Comparison of ENCODE assay signal across 8 cellular contexts in genomic region chr15:78808550-78808949, GRCh38. TPM values are rescaled to one million over a fixed set of nuclear protein-coding genes. Genes with fewer than 3 reads are reported as not detected.
DNase-seq lines count a peak whose midpoint lies in the region; ATAC-seq, FAIRE-seq and TF ChIP-seq lines count a peak whose summit lies in the region.

No MANE protein-coding gene starts in this region.

- no peaks in the 10 kb centered on the region for H3K9me3 Mint-ChIP-seq in endothelial cell (ENCODE audit: unreplicated experiment)
- no peaks in the 10 kb centered on the region for H3K9me3 Mint-ChIP-seq in osteocyte (ENCODE audit: unreplicated experiment)

- no peak for FAIRE-seq in A549 (lab: Jason Lieb, UNC)

- H3K4me3 Mint-ChIP-seq in endothelial cell (ENCODE audit: unreplicated experiment) (peak overlapping the region; percentile 59), osteocyte (ENCODE audit: unreplicated experiment) (peak overlapping the region; percentile 92)

- 0 out of 3 replicates have a peak, but pooled peaks cover 3% of the 10 kb centered on the region for H3K9me3 ChIP-seq in A549

- WGBS in A549 (ENCODE audit: missing lambda C conversion rate), result 43% methylated on average over 2 of the region's 2 CpGs

- peaks cover 7% of the 10 kb centered on the region for H3K36me3 Mint-ChIP-seq in endothelial cell (ENCODE audit: low read depth, unreplicated experiment)
- no peaks in the 10 kb centered on the region for H3K36me3 Mint-ChIP-seq in osteocyte (ENCODE audit: unreplicated experiment)

- POLR2A ChIA-PET in A549 (lab: Yijun Ruan, JAX), result interaction anchor here (1.0 kb wide), 1 partner anchor 243 kb away, joined by 3 read pairs; the partner anchor contains the start of gene CHRNA5

- CTCF ChIA-PET in A549 (lab: Yijun Ruan, JAX), result interaction anchor here (0.7 to 8.8 kb wide), 9 partner anchors 10 to 568 kb away, joined by 3 to 85 read pairs (median 4); no protein-coding TSS in a partner anchor

- TF ChIP-seq POLR2A in A549 (IDR thresholded peaks at IDR 0.05; ENCODE audit: low read length), result no peak

- H3K4me2 ChIP-seq in A549, result no peak overlapping the region

- H3K4me3 ChIP-seq in A549, result no peak overlapping the region

- peak; percentile 71 to 78 for DNase-seq in A549 (ENCODE audit: low read depth in 1 of 2, low spot score in 1 of 2)
- DNase-seq in GM10266 (ENCODE audit: extremely low spot score), result peak; percentile 69
- DNase-seq in OCI-M1 (lab: John Stamatoyannopoulos, UW), result peak; percentile 50
- no peak for DNase-seq in endothelial cell (ENCODE audit: low spot score)
- no peak for DNase-seq in osteocyte (ENCODE audit: extremely low spot score, unreplicated experiment)
- DNase-seq in SHP77 treated with DMSO at 0.1 percent for 48 hours (lab: John Stamatoyannopoulos, UW), result no peak
- no peak for DNase-seq in T-helper 9 cell
- no peak for DNase-seq in NCI-H2171 treated with DMSO at 0.1 percent for 48 hours (lab: John Stamatoyannopoulos, UW)

- no peak for TF ChIP-seq EP300 in A549 (IDR thresholded peaks at IDR 0.05)

- TF ChIP-seq RAD21 in A549 (conservative IDR thresholded peaks at IDR 0.05 in 1 of 2, IDR thresholded peaks at IDR 0.05 in 1 of 2), result peak; percentile 37 to 53; a peak in 3 of 5 replicates

- H3K27ac ChIP-seq in A549, result no peak overlapping the region

- peaks cover 4% of the 10 kb centered on the region; the same call in 2 of the 3 replicates for H3K4me1 ChIP-seq in A549

- H3K27me3 Mint-ChIP-seq in endothelial cell (ENCODE audit: unreplicated experiment), result peaks cover 16% of the 10 kb centered on the region
- no peaks in the 10 kb centered on the region for H3K27me3 Mint-ChIP-seq in osteocyte (ENCODE audit: unreplicated experiment)

- peak; percentile 47 for TF ChIP-seq CTCF in A549 (IDR thresholded peaks at IDR 0.05)
- peak; percentile 42 for TF ChIP-seq CTCF in GM10266 (IDR thresholded peaks at IDR 0.05; ENCODE audit: control insufficient read depth, insufficient read depth, low read depth, missing control alignments)
- peak; percentile 62 for TF ChIP-seq CTCF in endothelial cell (IDR thresholded peaks at IDR 0.05; ENCODE audit: unreplicated experiment)
- peak; percentile 51 for TF ChIP-seq CTCF in osteocyte (IDR thresholded peaks at IDR 0.05)

- peak in 1 of 2 experiments; percentile 56; a peak in 3 of 6 replicates for ATAC-seq in A549

- no peak overlapping the region for H3K27ac Mint-ChIP-seq in endothelial cell (ENCODE audit: unreplicated experiment)
- no peak overlapping the region for H3K27ac Mint-ChIP-seq in osteocyte (ENCODE audit: unreplicated experiment)

- H3K4me1 Mint-ChIP-seq in endothelial cell (ENCODE audit: unreplicated experiment) (peaks cover 22% of the 10 kb centered on the region), osteocyte (ENCODE audit: unreplicated experiment) (peaks cover 55% of the 10 kb centered on the region)

TF ChIP-seq in A549, 52 proteins besides CTCF, POLR2A, EP300 and RAD21:
- TF ChIP-seq MAFK (IDR thresholded peaks at IDR 0.05; ENCODE audit: partially characterized antibody) (peak; percentile 23), ESRRA (IDR thresholded peaks at IDR 0.05; ENCODE audit: borderline replicate concordance, low read length) (no peak), HDAC2 (IDR thresholded peaks at IDR 0.05) (no peak), SMC3 (IDR thresholded peaks at IDR 0.05) (0 out of 3 replicates have a peak, but pooled peaks have one; percentile 27), HMGXB4 (CRISPR knock-in tag; IDR thresholded peaks at IDR 0.05; ENCODE audit: borderline replicate concordance) (no peak)
TF ChIP-seq in A549: peak in this region for 2.

RNA-seq across cellular contexts. Expression of gene ADAMTS7, which starts 2.7 kb away (rescaled TPM):
- polyA plus RNA-seq in A549 (2011; rRNA removed) (1.5 and 2.0 TPM in 2 replicates), A549 (2017; fragmentation: RNase III; extraction: RNeasy Plus Mini Kit Qiagen cat#74134 plus additional on column Dnase treatment) (2.7 to 3.2 TPM (median 2.9 TPM) in 3 replicates)
- polyA plus RNA-seq in A549 (2012; cell fraction: cytosol; rRNA removed), result 2.2 and 3.3 TPM in 2 replicates
- 18.1 and 22.2 TPM in 2 replicates for polyA plus RNA-seq in A549 (2012; cell fraction: nucleus; rRNA removed)
- polyA minus RNA-seq in A549 (2011; rRNA and poly(A)+ RNA removed), result 3.2 and 5.5 TPM in 2 replicates
- total RNA-seq in endothelial cell (ENCODE audit: unreplicated experiment) (55.1 TPM), osteocyte (188 and 193 TPM in 2 replicates)

Comparison
In these comparisons a context has a peak if more than half of its experiments do, and no peak if none do; other contexts are left out.
1. DNase-seq: peak in A549 (2 of 2), GM10266 (single experiment) and OCI-M1 (single experiment); none in endothelial cell (single experiment), osteocyte (single experiment), SHP77 treated with DMSO at 0.1 percent for 48 hours (single experiment), T-helper 9 cell (single experiment) and NCI-H2171 treated with DMSO at 0.1 percent for 48 hours (single experiment).
2. Peak in every context shown above with its lines, with median percentiles within 50 percentile points of each other: CTCF ChIP-seq.